Comparison of ENCODE assay signal across 15 cellular contexts in genomic region chr18:34729740-34730338, GRCh38. TPM values are rescaled to one million over a fixed set of nuclear protein-coding genes. Genes with fewer than 3 reads are reported as not detected.
DNase-seq lines count a peak whose midpoint lies in the region; ATAC-seq and TF ChIP-seq lines count a peak whose summit lies in the region.
"Had no signal": no experiment of that assay in that cellular context is flagged by ENCODE, and none has a peak within 500 bp of the region (broad histone marks: within the 10 kb centered on the region; RNA-seq: fewer than 3 reads in every experiment).

No MANE protein-coding gene starts in this region.

- TF ChIP-seq CTCF in esophagus squamous epithelium (IDR thresholded peaks at IDR 0.05) (no peak), neural progenitor cell (IDR thresholded peaks at IDR 0.05) (no peak)

- H3K36me3 ChIP-seq in esophagus squamous epithelium (no peaks in the 10 kb centered on the region), neural progenitor cell (no peaks in the 10 kb centered on the region)
- H3K36me3 ChIP-seq: MG63, right lobe of liver had no signal

- peaks cover 14% of the 10 kb centered on the region for H3K36me3 Mint-ChIP-seq in neural progenitor cell
- H3K36me3 Mint-ChIP-seq: naive thymus-derived CD4-positive, alpha-beta T cell had no signal

- H3K27me3 ChIP-seq in esophagus squamous epithelium (no peaks in the 10 kb centered on the region), neural progenitor cell (no peaks in the 10 kb centered on the region)
- H3K27me3 ChIP-seq: MG63, right lobe of liver had no signal

- H3K9me3 ChIP-seq in esophagus squamous epithelium (no peaks in the 10 kb centered on the region), neural progenitor cell (ENCODE audit: low read depth) (peaks cover 6% of the 10 kb centered on the region)
- H3K9me3 ChIP-seq: MG63, right lobe of liver had no signal

- H3K27ac Mint-ChIP-seq in neural progenitor cell: no peak overlapping the region
- H3K27ac Mint-ChIP-seq: naive thymus-derived CD4-positive, alpha-beta T cell; stimulated activated naive CD8-positive, alpha-beta T cell treated with anti-CD3 and anti-CD28 coated beads, Interleukin-15, amount 100 ng/mL, for 72 hours had no signal

- H3F3A ChIP-seq in neural progenitor cell (ENCODE audit: low read depth): no peaks in the 10 kb centered on the region

- H3K9ac ChIP-seq in neural progenitor cell: no peak overlapping the region

- no peaks in the 10 kb centered on the region for H4K20me1 ChIP-seq in neural progenitor cell (ENCODE audit: low read depth)

- H3K4me1 ChIP-seq in esophagus squamous epithelium: peaks cover 0 to 4% (median 0%) of the 10 kb centered on the region in 3 donors
- peaks cover 6% of the 10 kb centered on the region for H3K4me1 ChIP-seq in neural progenitor cell
- H3K4me1 ChIP-seq: right lobe of liver had no signal

- 38 to 45% methylated on average over 2 of the region's 2 CpGs for WGBS in esophagus squamous epithelium, 2 donors

- H3K9me3 Mint-ChIP-seq in neural progenitor cell: peaks cover 17% of the 10 kb centered on the region
- H3K9me3 Mint-ChIP-seq: stimulated activated naive CD8-positive, alpha-beta T cell treated with anti-CD3 and anti-CD28 coated beads, Interleukin-15, amount 100 ng/mL, for 72 hours had no signal

- H3K4me2 ChIP-seq in neural progenitor cell: no peak overlapping the region

- intact Hi-C loops in Right ventricle myocardium inferior (cut with DNase I): loop anchor here (5.0 to 10.0 kb wide), 2 partner anchors 42 to 235 kb away; no protein-coding TSS in a partner anchor
- intact Hi-C loops in cardiac septum (cut with DNase I): loop anchor here (5.0 kb wide), 1 partner anchor 47 kb away; no protein-coding TSS in a partner anchor
- intact Hi-C loops in esophagus squamous epithelium (cut with DNase I): no loop called here

- no peak overlapping the region for H3K4me3 Mint-ChIP-seq in neural progenitor cell
- H3K4me3 Mint-ChIP-seq: naive thymus-derived CD4-positive, alpha-beta T cell; stimulated activated naive CD8-positive, alpha-beta T cell treated with anti-CD3 and anti-CD28 coated beads, Interleukin-15, amount 100 ng/mL, for 72 hours had no signal

- peak overlapping the region; percentile 8 to 79 (median 70) for H3K27ac ChIP-seq in esophagus squamous epithelium
- H3K27ac ChIP-seq in neural progenitor cell: no peak overlapping the region
- H3K27ac ChIP-seq: right lobe of liver had no signal

- H3K79me2 ChIP-seq in neural progenitor cell (ENCODE audit: low read depth): no peaks in the 10 kb centered on the region

- no peak for TF ChIP-seq POLR2A in esophagus squamous epithelium (IDR thresholded peaks at IDR 0.05)

- ATAC-seq in Right ventricle myocardium inferior (peak; percentile 83), GM18873 (IDR thresholded peaks at IDR 0.05; ENCODE audit: low FRiP score, unreplicated experiment) (no peak)

- no peak overlapping the region for H3K4me3 ChIP-seq in esophagus squamous epithelium
- no peak overlapping the region for H3K4me3 ChIP-seq in neural progenitor cell
- H3K4me3 ChIP-seq: MG63, right lobe of liver had no signal

- peaks cover 3% of the 10 kb centered on the region for H3K27me3 Mint-ChIP-seq in neural progenitor cell (ENCODE audit: insufficient read depth, low read depth)

- H3K4me1 Mint-ChIP-seq in neural progenitor cell: no peaks in the 10 kb centered on the region
- H3K4me1 Mint-ChIP-seq: stimulated activated naive CD8-positive, alpha-beta T cell treated with anti-CD3 and anti-CD28 coated beads, Interleukin-15, amount 100 ng/mL, for 72 hours had no signal

- H2AFZ ChIP-seq in neural progenitor cell (replicated peaks): peak overlapping the region; percentile 55

- no peak for DNase-seq in Right ventricle myocardium inferior (ENCODE audit: missing footprints)
- DNase-seq in cardiac septum (ENCODE audit: low spot score): no peak
- no peak for DNase-seq in esophagus squamous epithelium (lab: John Stamatoyannopoulos, UW)
- DNase-seq in neural progenitor cell (ENCODE audit: low spot score): no peak
- no peak for DNase-seq in activated CD8-positive, alpha-beta memory T cell treated with anti-CD3 and anti-CD28 coated beads for 24 hours
- DNase-seq in cerebellar nuclear complex (lab: John Stamatoyannopoulos, UW): no peak
- no peak for DNase-seq in HuH-7.5 (ENCODE audit: low spot score)
- DNase-seq: activated CD4-positive, alpha-beta T cell treated with anti-CD3 and anti-CD28 coated beads for 1 hour; activated T-cell treated with anti-CD3 and anti-CD28 coated beads for 4 hours; MG63; naive thymus-derived CD4-positive, alpha-beta T cell; NCI-H2171; right lobe of liver; stimulated activated naive CD8-positive, alpha-beta T cell treated with anti-CD3 and anti-CD28 coated beads, Interleukin-15, amount 100 ng/mL, for 72 hours had no signal

RNA-seq across cellular contexts. Expression of gene DTNA, which starts 19.7 kb away (rescaled TPM):
- total RNA-seq in Right ventricle myocardium inferior: 153 TPM
- 208 TPM for total RNA-seq in cardiac septum
- 10 to 100 TPM in 2 of 4 donors, 1 to 10 TPM in 2; 1.7 to 75.0 (median 17.2) TPM for total RNA-seq in esophagus squamous epithelium
- 10.0 and 15.0 TPM in 2 replicates for total RNA-seq in neural progenitor cell (ENCODE audit: low replicate concordance)
